Comparison of ENCODE assay signal across 13 cellular contexts in genomic region chr6:43707269-43707668, GRCh38. TPM values are rescaled to one million over a fixed set of nuclear protein-coding genes. Genes with fewer than 3 reads are reported as not detected.
DNase-seq lines count a peak whose midpoint lies in the region; FAIRE-seq and TF ChIP-seq lines count a peak whose summit lies in the region.
"Had no signal": no experiment of that assay in that cellular context is flagged by ENCODE, and none has a peak within 500 bp of the region (broad histone marks: within the 10 kb centered on the region; RNA-seq: fewer than 3 reads in every experiment).

No MANE protein-coding gene starts in this region.

- FAIRE-seq in endothelial cell of umbilical vein (lab: Jason Lieb, UNC): no peak
- FAIRE-seq: RCC 7860 had no signal

- H3K9ac ChIP-seq in BLaER1 treated with 17β-estradiol and CSF1 and Interleukin-3, amounts not matched to agents 10 nM and 100 nM: no peak overlapping the region
- H3K9ac ChIP-seq in Karpas-422 (ENCODE audit: low read length) (no peak overlapping the region), endothelial cell of umbilical vein (replicated peaks; ENCODE audit: extremely low read depth, insufficient read depth, low read length) (no peak overlapping the region), neuronal stem cell (ENCODE audit: low read depth, low read length, poor library complexity) (no peak overlapping the region)

- H3K4ac ChIP-seq in neuronal stem cell (ENCODE audit: low read length): no peak overlapping the region

- H4K91ac ChIP-seq in neuronal stem cell (ENCODE audit: low read depth, low read length, poor library complexity): no peak overlapping the region

- no CpG with 5 or more reads among the region's 7 CpGs for WGBS in neuronal stem cell (ENCODE audit: extremely low coverage in 2 of 2, insufficient read length in 2 of 2, insufficient replicate concordance in 1 of 2), 2 donors

- H3K4me1 ChIP-seq in BLaER1 treated with 17β-estradiol and CSF1 and Interleukin-3, amounts not matched to agents 10 nM and 100 nM: peaks cover 25 to 96% (median 60%) of the 10 kb centered on the region in 10 experiments
- H3K4me1 ChIP-seq in Karpas-422 (ENCODE audit: low read length) (peaks cover 65% of the 10 kb centered on the region), endothelial cell of umbilical vein (ENCODE audit: control insufficient read depth, extremely low read depth, insufficient read depth, low read length) (peaks cover 50% of the 10 kb centered on the region), neuronal stem cell (ENCODE audit: control insufficient read depth in 2 of 2, insufficient read depth in 1 of 2, low read depth in 1 of 2, low read length in 2 of 2) (peaks cover 12 to 46% of the 10 kb centered on the region in 2 donors)

- no peak overlapping the region for H3K4me3 ChIP-seq in BLaER1 treated with 17β-estradiol and CSF1 and Interleukin-3, amounts not matched to agents 10 nM and 100 nM
- no peak overlapping the region for H3K4me3 ChIP-seq in Karpas-422 (ENCODE audit: low read length)
- H3K4me3 ChIP-seq in endothelial cell of umbilical vein (replicated peaks in 1 of 3; ENCODE audit: insufficient read depth in 1 of 3, low read depth in 1 of 3, low read length in 3 of 3): no peak overlapping the region
- no peak overlapping the region for H3K4me3 ChIP-seq in neuronal stem cell (ENCODE audit: low read length in 2 of 2)
- H3K4me3 ChIP-seq: SJSA1 had no signal

- intact Hi-C loops in endothelial cell of umbilical vein (cut with micrococcal nuclease): loop anchor here (5.0 kb wide), 1 partner anchor 65 kb away; the partner anchor contains the start of gene VEGFA

- H3K4me2 ChIP-seq in BLaER1 treated with 17β-estradiol and CSF1 and Interleukin-3, amounts not matched to agents 10 nM and 100 nM: peak overlapping the region in 10 of 11 experiments; percentile 64 to 95 (median 76); a peak in 16 of 22 replicates
- no peak overlapping the region for H3K4me2 ChIP-seq in Karpas-422 (ENCODE audit: low read depth, low read length, poor library complexity, severe bottlenecking)
- H3K4me2 ChIP-seq in endothelial cell of umbilical vein (ENCODE audit: insufficient read depth, low read length): peak overlapping the region; percentile 64
- H3K4me2 ChIP-seq in neuronal stem cell (ENCODE audit: insufficient read depth, low read length, poor library complexity, severe bottlenecking): no peak overlapping the region

- no peaks in the 10 kb centered on the region for H3K9me3 ChIP-seq in BLaER1 treated with 17β-estradiol and CSF1 and Interleukin-3, amounts not matched to agents 10 nM and 100 nM (replicated peaks in 1 of 11)
- H3K9me3 ChIP-seq in Karpas-422 (ENCODE audit: low read length) (no peaks in the 10 kb centered on the region), endothelial cell of umbilical vein (replicated peaks; ENCODE audit: control insufficient read depth, insufficient read depth, low read length) (no peaks in the 10 kb centered on the region), neuronal stem cell (replicated peaks in 1 of 2; ENCODE audit: control insufficient read depth in 2 of 2, insufficient read depth in 1 of 2, low read depth in 1 of 2, low read length in 2 of 2) (no peaks in the 10 kb centered on the region)
- H3K9me3 ChIP-seq: SJSA1 had no signal

- H3K18ac ChIP-seq in neuronal stem cell (ENCODE audit: low read length): peak overlapping the region; percentile 58

- dilution Hi-C loops in endothelial cell of umbilical vein (cut with MboI; ENCODE audit: extremely low pct_ligation_motif_present, low sequenced_read_pairs): no loop called here

- H3K9me2 ChIP-seq in Karpas-422 (replicated peaks; ENCODE audit: insufficient read depth, low read length): no peaks in the 10 kb centered on the region

- no peak overlapping the region for H2AFZ ChIP-seq in Karpas-422 (ENCODE audit: low read length)
- H2AFZ ChIP-seq in endothelial cell of umbilical vein (ENCODE audit: low read depth, low read length): no peak overlapping the region
- no peak overlapping the region for H2AFZ ChIP-seq in neuronal stem cell (ENCODE audit: low read length)

- no peak overlapping the region for H3K14ac ChIP-seq in neuronal stem cell (ENCODE audit: low read length)

- H2BK12ac ChIP-seq in neuronal stem cell (ENCODE audit: low read length): peak overlapping the region; percentile 59

- no peaks in the 10 kb centered on the region for H3K79me1 ChIP-seq in neuronal stem cell (ENCODE audit: low read depth, low read length)

- CTCF ChIA-PET in endothelial cell of umbilical vein (lab: Charles Lee): no interaction called here

- H4K20me1 ChIP-seq in BLaER1 treated with 17β-estradiol and CSF1 and Interleukin-3, amounts not matched to agents 10 nM and 100 nM: no peaks in the 10 kb centered on the region
- H4K20me1 ChIP-seq in Karpas-422 (ENCODE audit: insufficient read depth, low read depth, low read length) (peaks cover 25% of the 10 kb centered on the region; the same call in 1 of the 2 replicates), endothelial cell of umbilical vein (replicated peaks; ENCODE audit: control insufficient read depth, extremely low read depth, insufficient read depth, low read length) (no peaks in the 10 kb centered on the region)

- TF ChIP-seq CTCF in endothelial cell of umbilical vein (IDR thresholded peaks at IDR 0.05; ENCODE audit: extremely low read depth in 1 of 2, insufficient read depth in 1 of 2, low read depth in 1 of 2, low read length in 2 of 2): no peak

- POLR2A ChIA-PET in endothelial cell of umbilical vein (lab: Charles Lee): no interaction called here

- peak overlapping the region in 3 of 11 experiments; percentile 60 to 77 (median 70); a peak in 6 of 22 replicates for H3K27ac ChIP-seq in BLaER1 treated with 17β-estradiol and CSF1 and Interleukin-3, amounts not matched to agents 10 nM and 100 nM
- H3K27ac ChIP-seq in Karpas-422 (ENCODE audit: low read length) (no peak overlapping the region), endothelial cell of umbilical vein (ENCODE audit: insufficient read depth, low read depth, low read length) (peak overlapping the region; percentile 72), neuronal stem cell (replicated peaks; ENCODE audit: low read length) (no peak overlapping the region)
- H3K27ac ChIP-seq: SJSA1 had no signal

- H3K36me3 ChIP-seq in BLaER1 treated with 17β-estradiol and CSF1 and Interleukin-3, amounts not matched to agents 10 nM and 100 nM: no peaks in the 10 kb centered on the region
- H3K36me3 ChIP-seq in Karpas-422 (ENCODE audit: insufficient read depth, low read length): no peaks in the 10 kb centered on the region
- no peaks in the 10 kb centered on the region for H3K36me3 ChIP-seq in endothelial cell of umbilical vein (ENCODE audit: control insufficient read depth in 2 of 2, extremely low read depth in 1 of 2, insufficient read depth in 2 of 2, low read length in 2 of 2)
- H3K36me3 ChIP-seq in neuronal stem cell (replicated peaks in 1 of 2; ENCODE audit: control insufficient read depth in 2 of 2, insufficient read depth in 2 of 2, low read length in 2 of 2): no peaks in the 10 kb centered on the region
- H3K36me3 ChIP-seq: SJSA1 had no signal

- H2BK15ac ChIP-seq in neuronal stem cell (ENCODE audit: low read length): peak overlapping the region; percentile 12

- no TSS peak for BruUV-seq in endothelial cell of umbilical vein (replicated peaks; lab: Mats Ljungman, UMichigan)

- no peak overlapping the region for H2BK120ac ChIP-seq in neuronal stem cell (ENCODE audit: low read depth, low read length)

- no peak overlapping the region for H2BK5ac ChIP-seq in neuronal stem cell (ENCODE audit: low read length)

- peak overlapping the region; percentile 49 for H2AK5ac ChIP-seq in neuronal stem cell (ENCODE audit: low read depth, low read length)

- DNase-seq in Karpas-422 (peak; percentile 62), endothelial cell of umbilical vein (ENCODE audit: low read depth, low spot score) (no peak), neuronal stem cell (ENCODE audit: low spot score) (no peak), ureter (ENCODE audit: low spot score) (no peak), midbrain (lab: John Stamatoyannopoulos, UW) (no peak)
- DNase-seq in stimulated activated CD4-positive, alpha-beta T cell treated with anti-CD3 and anti-CD28 coated beads, Interleukin-1b, Interleukin-23, amount 100 ng/mL, for 48 hours: no peak
- DNase-seq in effector CD4-positive, alpha-beta T cell: no peak
- DNase-seq: H9, NCI-H1436 treated with DMSO at 0.1 percent for 48 hours, NCI-H510A treated with DMSO at 0.1 percent for 48 hours had no signal

- no peak overlapping the region for H3K23ac ChIP-seq in neuronal stem cell (ENCODE audit: low read depth, low read length, poor library complexity)

- H4K8ac ChIP-seq in neuronal stem cell (ENCODE audit: low read depth, low read length): no peak overlapping the region

- TF ChIP-seq POLR2A in endothelial cell of umbilical vein (IDR thresholded peaks at IDR 0.05; ENCODE audit: low read depth, low read length): no peak

- H3K79me2 ChIP-seq in Karpas-422 (ENCODE audit: low read length) (no peaks in the 10 kb centered on the region), endothelial cell of umbilical vein (ENCODE audit: control insufficient read depth, insufficient read depth, low read length) (no peaks in the 10 kb centered on the region)

- no peaks in the 10 kb centered on the region for H3K9me1 ChIP-seq in endothelial cell of umbilical vein (replicated peaks; ENCODE audit: control insufficient read depth, extremely low read depth, insufficient read depth, low read length)

- H3K27me3 ChIP-seq in BLaER1 treated with 17β-estradiol and CSF1 and Interleukin-3, amounts not matched to agents 10 nM and 100 nM: no peaks in the 10 kb centered on the region
- H3K27me3 ChIP-seq in Karpas-422 (ENCODE audit: low read length) (no peaks in the 10 kb centered on the region), endothelial cell of umbilical vein (ENCODE audit: control insufficient read depth in 2 of 2, insufficient read depth in 2 of 2, low read length in 2 of 2) (no peaks in the 10 kb centered on the region), neuronal stem cell (ENCODE audit: control insufficient read depth in 3 of 3, insufficient read depth in 3 of 3, low read depth in 1 of 3, low read length in 3 of 3) (no peaks in the 10 kb centered on the region)
- H3K27me3 ChIP-seq: SJSA1 had no signal

TF ChIP-seq in endothelial cell of umbilical vein, 7 proteins besides CTCF, POLR2A, EP300 and RAD21 (continues in another document):
- TF ChIP-seq MYC (IDR thresholded peaks at IDR 0.05; ENCODE audit: low read depth, low read length): no peak

RNA-seq across cellular contexts. Expression of gene MRPS18A, which starts 19.7 kb away (rescaled TPM):
- total RNA-seq in Karpas-422 (2014; rRNA removed; shearing (Covaris generic); ENCODE audit: low replicate concordance): 53.2 and 82.4 TPM in 2 replicates
- total RNA-seq in endothelial cell of umbilical vein (39.1 and 39.8 TPM in 2 replicates), ureter (41.8 TPM)
- 83.8 and 92.3 TPM in 2 replicates for polyA plus RNA-seq in endothelial cell of umbilical vein
- 76.7 and 77.1 TPM in 2 replicates for polyA plus RNA-seq in endothelial cell of umbilical vein (2011; cell fraction: cytosol; rRNA removed)
- polyA plus RNA-seq in endothelial cell of umbilical vein (2011; cell fraction: nucleus; rRNA removed): 28.4 and 35.0 TPM in 2 replicates
- 46.2 and 47.7 TPM in 2 replicates for polyA plus RNA-seq in endothelial cell of umbilical vein (2012)
- polyA minus RNA-seq in endothelial cell of umbilical vein: 50.6 and 54.2 TPM in 2 replicates
- polyA minus RNA-seq in endothelial cell of umbilical vein (2011; cell fraction: cytosol; rRNA and poly(A)+ RNA removed): 40.1 TPM
- 28.4 and 36.4 TPM in 2 replicates for polyA minus RNA-seq in endothelial cell of umbilical vein (2011; cell fraction: nucleus; rRNA and poly(A)+ RNA removed)
- 52.5 TPM for polyA plus RNA-seq in neuronal stem cell (2013, experiment 1 of 2)
- 51.4 TPM for polyA plus RNA-seq in neuronal stem cell (2013, experiment 2 of 2)

Comparison
In these comparisons a context has a peak if more than half of its experiments do, and no peak if none do; other contexts are left out.
1. H3K4me2 ChIP-seq: peak in BLaER1 treated with 17β-estradiol and CSF1 and Interleukin-3, amounts not matched to agents 10 nM and 100 nM (10 of 11) and endothelial cell of umbilical vein (single experiment); none in Karpas-422 (single experiment) and neuronal stem cell (single experiment).